In genomic region chr4:53908661-53909078, GRCh38 we compare ENCODE assay signal across 1 cellular context.
TF ChIP-seq lines count a peak whose summit lies in the region.

No MANE protein-coding gene starts in this region.

TF ChIP-seq in HepG2, 621 proteins besides CTCF, POLR2A, EP300 and RAD21 (continued from another document):
- peak; percentile 33; the same call in 1 of the 2 replicates for TF ChIP-seq ARID4A (CRISPR knock-in tag; IDR thresholded peaks at IDR 0.05; ENCODE audit: borderline replicate concordance)
- TF ChIP-seq ZBTB43 (CRISPR knock-in tag; conservative IDR thresholded peaks at IDR 0.05): peak; percentile 85
- TF ChIP-seq CEBPB (IDR thresholded peaks at IDR 0.05; ENCODE audit: borderline replicate concordance, low read depth, low read length): 0 out of 2 replicates have a peak, but pooled peaks have one; percentile 21
- no peak for TF ChIP-seq ZNF275 (CRISPR knock-in tag; IDR thresholded peaks at IDR 0.05; ENCODE audit: borderline replicate concordance)
- TF ChIP-seq MXD4 (CRISPR knock-in tag; IDR thresholded peaks at IDR 0.05): 0 out of 2 replicates have a peak, but pooled peaks have one; percentile 47
- no peak for TF ChIP-seq PRMT3 (CRISPR knock-in tag; IDR thresholded peaks at IDR 0.05; ENCODE audit: borderline replicate concordance, low read depth)
- no peak for TF ChIP-seq SOX6 (IDR thresholded peaks at IDR 0.05)
- peak; percentile 72 for TF ChIP-seq SOX6 (CRISPR knock-in tag; IDR thresholded peaks at IDR 0.05)
- TF ChIP-seq KMT2A (CRISPR knock-in tag; IDR thresholded peaks at IDR 0.05): 0 out of 2 replicates have a peak, but pooled peaks have one; percentile 29
- TF ChIP-seq GABPB1 (CRISPR knock-in tag; IDR thresholded peaks at IDR 0.05): peak; percentile 46; the same call in 1 of the 2 replicates
- peak; percentile 75 for TF ChIP-seq ZNF652 (CRISPR knock-in tag; IDR thresholded peaks at IDR 0.05; ENCODE audit: borderline replicate concordance, low read depth)
- TF ChIP-seq NR1H2 (CRISPR knock-in tag; IDR thresholded peaks at IDR 0.05; ENCODE audit: borderline replicate concordance, low read depth): no peak
- no peak for TF ChIP-seq PRDM10 (CRISPR knock-in tag; IDR thresholded peaks at IDR 0.05; ENCODE audit: low read depth)
- TF ChIP-seq KAT8 (CRISPR knock-in tag; IDR thresholded peaks at IDR 0.05): 0 out of 2 replicates have a peak, but pooled peaks have one; percentile 31
- peak; percentile 78 for TF ChIP-seq SMC3 (IDR thresholded peaks at IDR 0.05; ENCODE audit: low read length)
- TF ChIP-seq ARID5B (CRISPR knock-in tag; IDR thresholded peaks at IDR 0.05): peak; percentile 78
- TF ChIP-seq ZNF788 (CRISPR knock-in tag; IDR thresholded peaks at IDR 0.05; ENCODE audit: borderline replicate concordance): no peak
- TF ChIP-seq ETV5 (CRISPR knock-in tag; IDR thresholded peaks at IDR 0.05; ENCODE audit: borderline replicate concordance): peak; percentile 86; the same call in 1 of the 2 replicates
- TF ChIP-seq ZSCAN21 (CRISPR knock-in tag; IDR thresholded peaks at IDR 0.05; ENCODE audit: borderline replicate concordance): no peak
- peak; percentile 49; the same call in 1 of the 2 replicates for TF ChIP-seq THAP11 (CRISPR knock-in tag; IDR thresholded peaks at IDR 0.05)
- no peak for TF ChIP-seq RFX5 (IDR thresholded peaks at IDR 0.05; ENCODE audit: low read depth, low read length)
- peak; percentile 80 for TF ChIP-seq ARID3A (IDR thresholded peaks at IDR 0.05; ENCODE audit: low read depth, low read length)
- TF ChIP-seq MLXIP (CRISPR knock-in tag; IDR thresholded peaks at IDR 0.05; ENCODE audit: borderline replicate concordance): peak; percentile 57; the same call in 1 of the 2 replicates
- TF ChIP-seq HDAC2 (CRISPR knock-in tag; IDR thresholded peaks at IDR 0.05): peak; percentile 40; the same call in 1 of the 2 replicates
- TF ChIP-seq GATAD1 (CRISPR knock-in tag; IDR thresholded peaks at IDR 0.05): no peak
- peak in 1 of 2 experiments; percentile 33; a peak in 1 of 4 replicates for TF ChIP-seq KLF16 (CRISPR knock-in tag; IDR thresholded peaks at IDR 0.05)
- TF ChIP-seq ZNF543 (CRISPR knock-in tag; IDR thresholded peaks at IDR 0.05): no peak
